9 cellular contexts compared by ENCODE assay signal in the genomic region with DNA sequence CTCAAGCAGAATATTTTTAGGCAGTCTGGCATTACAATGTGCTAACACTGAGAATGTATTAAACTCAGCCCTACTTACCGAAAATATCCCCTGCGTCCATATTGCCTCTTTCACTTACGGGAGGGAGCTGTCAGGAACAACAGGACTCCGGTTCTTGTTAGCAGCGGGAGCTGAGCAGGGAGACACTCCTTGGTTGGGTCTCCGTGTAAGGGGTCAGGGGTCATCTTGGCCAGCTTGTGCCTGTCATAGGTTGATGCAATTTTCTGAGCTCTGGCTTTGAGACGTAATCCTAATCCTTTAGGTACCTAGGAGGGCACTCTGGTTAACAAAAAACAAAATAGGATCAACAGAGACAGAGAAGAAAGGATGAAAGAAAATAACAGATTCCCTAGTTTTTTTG.
"Had no signal": no experiment of that assay in that cellular context is flagged by ENCODE, and none has a peak within 500 bp of the region (broad histone marks: within the 10 kb centered on the region; RNA-seq: fewer than 3 reads in every experiment).

No MANE protein-coding gene starts in this region.

- H3K27ac ChIP-seq: HL-60 had no signal

- H3K4me3 ChIP-seq: GM23338, HAP-1 had no signal

- H3K9me3 ChIP-seq: HAP-1 had no signal

- H3K27ac Mint-ChIP-seq: GM23338, HFFc6, IgD-negative memory B cell had no signal

- H3K4me2 ChIP-seq: GM23338 had no signal

- FAIRE-seq: H1, H54, HepG2 had no signal

- ATAC-seq: GM23338, HCT116, HepG2 had no signal

- H2AFZ ChIP-seq: GM23338 had no signal

- H3K9me3 Mint-ChIP-seq: GM23338, IgD-negative memory B cell had no signal

- DNase-seq: HFFc6 had no signal

- H3K4me1 ChIP-seq: HAP-1 had no signal

- H3K4me3 Mint-ChIP-seq: GM23338, HFFc6, IgD-negative memory B cell had no signal

- H3K4me1 Mint-ChIP-seq: GM23338, IgD-negative memory B cell had no signal

- H3K36me3 ChIP-seq: HAP-1 had no signal

- H3K36me3 Mint-ChIP-seq: IgD-negative memory B cell had no signal
